ENCODE assay signal across 15 cellular contexts in genomic region chr10:391849-392704, GRCh38.
"Had no signal": no experiment of that assay in that cellular context is flagged by ENCODE, and none has a peak within 500 bp of the region (broad histone marks: within the 10 kb centered on the region; RNA-seq: fewer than 3 reads in every experiment).

No MANE protein-coding gene starts in this region.

- H3K4me3 Mint-ChIP-seq: activated naive CD8-positive, alpha-beta T cell; activated T-cell treated with anti-CD3 and anti-CD28 coated beads, Interleukin-2, amount 50 U/mL, for 24 hours; nephron; stimulated activated naive CD8-positive, alpha-beta T cell treated with anti-CD3 and anti-CD28 coated beads, Interleukin-15, Interleukin-2, amounts not matched to agents 100 ng/mL and 50 ng/mL, for 24 hours had no signal

- H3K9me3 ChIP-seq: gastrocnemius medialis, left ventricle myocardium inferior, ovary, testis, uterus had no signal

- H3K4me3 ChIP-seq: gastrocnemius medialis, left ventricle myocardium inferior, ovary, testis, uterus had no signal

- ATAC-seq: activated CD4-positive, CD25-positive, alpha-beta regulatory T cell treated with anti-CD3 and anti-CD28 coated beads, Interleukin-2, amount 50 U/mL, for 24 hours; gastrocnemius medialis had no signal

- H3K27ac ChIP-seq: left ventricle myocardium inferior, ovary, testis, uterus had no signal

- DNase-seq: activated effector memory CD4-positive, alpha-beta T cell treated with anti-CD3 and anti-CD28 coated beads, Interleukin-2, amount 50 U/mL, for 16 hours; activated T-cell treated with anti-CD3 and anti-CD28 coated beads, Interleukin-2, amount 50 U/mL, for 24 hours; amygdala; gastrocnemius medialis; left ventricle myocardium inferior; mesenchymal stem cell; stimulated activated CD4-positive, alpha-beta T cell treated with anti-CD3 and anti-CD28 coated beads, Interleukin-4, amount 100 ng/mL, for 1 hour; stimulated activated CD8-positive, alpha-beta memory T cell treated with anti-CD3 and anti-CD28 coated beads, Interleukin-4, amount 100 ng/mL, for 48 hours; testis; uterus had no signal

- H3K27me3 Mint-ChIP-seq: activated naive CD8-positive, alpha-beta T cell; activated T-cell treated with anti-CD3 and anti-CD28 coated beads, Interleukin-2, amount 50 U/mL, for 24 hours; stimulated activated naive CD8-positive, alpha-beta T cell treated with anti-CD3 and anti-CD28 coated beads, Interleukin-15, Interleukin-2, amounts not matched to agents 100 ng/mL and 50 ng/mL, for 24 hours had no signal

- H3K36me3 Mint-ChIP-seq: activated naive CD8-positive, alpha-beta T cell had no signal

- H3K36me3 ChIP-seq: ovary, uterus had no signal

- H3K27ac Mint-ChIP-seq: activated naive CD8-positive, alpha-beta T cell; activated T-cell treated with anti-CD3 and anti-CD28 coated beads, Interleukin-2, amount 50 U/mL, for 24 hours; stimulated activated naive CD8-positive, alpha-beta T cell treated with anti-CD3 and anti-CD28 coated beads, Interleukin-15, Interleukin-2, amounts not matched to agents 100 ng/mL and 50 ng/mL, for 24 hours had no signal

- H3K27me3 ChIP-seq: gastrocnemius medialis, ovary, testis, uterus had no signal

- H3K4me1 ChIP-seq: testis, uterus had no signal

- H3K9me3 Mint-ChIP-seq: activated T-cell treated with anti-CD3 and anti-CD28 coated beads, Interleukin-2, amount 50 U/mL, for 24 hours; nephron; stimulated activated naive CD8-positive, alpha-beta T cell treated with anti-CD3 and anti-CD28 coated beads, Interleukin-15, Interleukin-2, amounts not matched to agents 100 ng/mL and 50 ng/mL, for 24 hours had no signal
